8 cellular contexts compared by ENCODE assay signal in the genomic region with DNA sequence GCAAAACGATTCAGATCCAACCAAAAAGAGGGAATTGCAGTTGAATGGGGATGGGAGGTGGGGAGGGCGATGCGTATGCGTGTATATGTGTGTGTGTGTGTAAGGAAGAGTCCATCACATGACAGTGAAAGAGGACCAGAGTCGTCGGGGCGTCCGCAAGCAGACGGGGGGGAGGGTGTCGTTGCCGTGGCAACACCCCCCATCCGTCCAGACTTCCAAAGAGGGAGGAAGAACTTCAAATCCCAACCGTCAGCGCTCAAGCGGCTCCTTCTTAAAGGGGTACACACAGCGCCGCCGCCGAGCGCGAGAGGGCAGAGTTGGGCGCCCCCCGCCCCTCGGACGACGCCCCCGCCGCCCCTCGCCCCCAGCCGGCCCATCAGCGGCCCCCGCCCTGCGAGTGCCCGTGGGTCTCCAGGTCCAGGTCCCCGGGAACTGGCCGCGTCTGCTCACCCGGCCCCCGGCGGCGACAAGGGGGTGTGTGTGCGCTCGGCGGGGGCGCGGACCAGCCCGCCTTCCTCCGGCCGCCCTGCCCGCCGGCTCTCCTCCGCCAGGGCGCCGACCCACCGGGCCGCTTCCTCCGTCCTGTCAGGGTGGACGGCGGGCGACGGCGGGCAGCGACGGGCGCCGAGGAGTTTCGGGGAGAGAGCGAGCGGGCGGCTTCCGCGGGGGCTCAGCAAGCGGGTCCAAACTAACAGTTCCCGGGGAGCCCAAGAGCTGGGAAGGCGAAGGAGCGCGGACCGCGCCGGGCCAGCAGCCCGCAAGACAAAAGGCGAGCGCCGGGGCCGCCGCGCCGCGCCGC. TPM values are rescaled to one million over a fixed set of nuclear protein-coding genes. Genes with fewer than 3 reads are reported as not detected.
DNase-seq lines count a peak whose midpoint lies in the region; ATAC-seq and TF ChIP-seq lines count a peak whose summit lies in the region.

No MANE protein-coding gene starts in this region.

- peak overlapping the region; percentile 88 for H3K4me3 ChIP-seq in epithelial cell of proximal tubule (ENCODE audit: low read depth, low read length)

- DNase-seq in CMK (ENCODE audit: low read depth) (peak; percentile 42), HT-29 (ENCODE audit: low spot score) (peak; percentile 52), NOMO-1 treated with DMSO at 0.1 percent for 48 hours (lab: John Stamatoyannopoulos, UW; ENCODE audit: unreplicated experiment) (peak; percentile 25), activated T-cell treated with anti-CD3 and anti-CD28 coated beads for 48 hours (ENCODE audit: low read depth) (peak; percentile 15), epithelial cell of proximal tubule (ENCODE audit: low read depth) (peak; percentile 9), middle frontal gyrus (ENCODE audit: extremely low spot score, low spot score) (peak; percentile 15)
- DNase-seq in stimulated activated naive CD4-positive, alpha-beta T cell (lab: John Stamatoyannopoulos, UW): peak; percentile 4 to 38 (median 26)

- ATAC-seq in GM21367 (IDR thresholded peaks at IDR 0.05; ENCODE audit: unreplicated experiment): peak; percentile 10

- TF ChIP-seq CTCF in epithelial cell of proximal tubule (conservative IDR thresholded peaks at IDR 0.05; ENCODE audit: low read depth, low read length): no peak

RNA-seq across cellular contexts. Expression of a gene that starts 0.7 kb away (rescaled TPM):
- 7.4 and 7.5 TPM in 2 replicates for total RNA-seq in HT-29 (2014; rRNA removed; shearing (Covaris generic))
- total RNA-seq in epithelial cell of proximal tubule: 14.2 and 16.5 TPM in 2 replicates

Comparison
In these comparisons a context has a peak if more than half of its experiments do, and no peak if none do; other contexts are left out.
1. Peak in every context shown above with its lines: DNase-seq, ATAC-seq and H3K4me3 ChIP-seq.